27 cellular contexts compared by ENCODE assay signal in the genomic region with DNA sequence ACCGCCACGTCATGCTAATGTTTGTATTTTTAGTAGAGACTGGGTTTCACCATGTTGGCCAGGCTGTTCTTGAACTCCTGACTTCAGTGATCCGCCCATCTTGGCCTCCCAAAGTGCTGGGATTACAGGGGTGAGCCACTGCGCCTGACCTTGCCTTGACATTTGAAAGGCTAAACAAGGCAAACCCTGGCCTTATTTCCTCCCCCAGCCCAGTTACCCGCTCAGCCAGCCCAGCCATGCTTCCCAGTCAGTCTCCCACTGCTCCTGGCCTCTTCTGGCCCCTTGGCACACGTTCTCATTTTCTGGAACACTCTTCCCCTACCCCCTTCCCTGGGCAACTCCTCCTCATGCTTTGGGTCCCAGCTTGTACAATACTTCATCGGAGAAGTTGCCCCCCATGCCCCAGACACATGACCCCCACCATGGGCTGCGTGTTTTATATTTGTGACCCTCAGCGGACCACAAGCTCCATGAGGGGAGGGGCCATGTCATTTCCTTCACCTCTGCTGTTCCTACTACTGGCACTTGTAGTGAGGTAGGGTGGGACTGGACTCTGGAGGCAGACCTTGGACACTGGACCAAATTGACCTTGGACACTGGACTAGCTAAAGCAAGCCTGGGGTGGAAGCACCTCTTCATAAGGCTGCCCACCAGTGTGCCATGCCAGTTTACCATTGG.
A peak's percentile ranks its signal among the peaks of the same experiment; 100 is the strongest.
DNase-seq lines count a peak whose midpoint lies in the region; ATAC-seq, FAIRE-seq and TF ChIP-seq lines count a peak whose summit lies in the region.
"Had no signal": no experiment of that assay in that cellular context is flagged by ENCODE, and none has a peak within 500 bp of the region (broad histone marks: within the 10 kb centered on the region; RNA-seq: fewer than 3 reads in every experiment).

No MANE protein-coding gene starts in this region.

- H3K4me1 Mint-ChIP-seq in natural killer cell = peaks cover 22 to 28% of the 10 kb centered on the region in 2 donors
- peaks cover 23 to 25% of the 10 kb centered on the region in 2 donors for H3K4me1 Mint-ChIP-seq in natural killer cell treated with Interleukin-12 subunit alpha and Interleukin-12 subunit beta and Interleukin-15 and Interleukin-18, amount 100 ng/mL, for 72 hours (ENCODE audit: low read depth in 2 of 2)
- peaks cover 16% of the 10 kb centered on the region for H3K4me1 Mint-ChIP-seq in endodermal cell
- H3K4me1 Mint-ChIP-seq in osteocyte (ENCODE audit: unreplicated experiment) = peaks cover 33% of the 10 kb centered on the region

- H3K4me1 ChIP-seq in endodermal cell (ENCODE audit: control insufficient read depth, insufficient read depth, low read length) = no peaks in the 10 kb centered on the region
- H3K4me1 ChIP-seq: SJCRH30 had no signal

- H3K36me3 ChIP-seq in endodermal cell (ENCODE audit: control insufficient read depth, insufficient read depth, low read length) = no peaks in the 10 kb centered on the region
- H3K36me3 ChIP-seq: SJCRH30 had no signal

- no peaks in the 10 kb centered on the region for H3K9me3 ChIP-seq in endodermal cell (ENCODE audit: control insufficient read depth, low read length)
- H3K9me3 ChIP-seq: SJCRH30 had no signal

- ATAC-seq in natural killer cell (no peak), HG02852 (IDR thresholded peaks at IDR 0.05; ENCODE audit: unreplicated experiment) (no peak)
- no peak for ATAC-seq in natural killer cell treated with Interleukin-12 subunit alpha and Interleukin-12 subunit beta and Interleukin-15 and Interleukin-18, amount 100 ng/mL, for 72 hours
- ATAC-seq: stimulated activated naive CD8-positive, alpha-beta T cell treated with anti-CD3 and anti-CD28 coated beads, Interleukin-15, Interleukin-2, amounts not matched to agents 100 U/mL and 50 U/mL, for 24 hours had no signal

- H3K9me3 Mint-ChIP-seq in natural killer cell (no peaks in the 10 kb centered on the region), endodermal cell (no peaks in the 10 kb centered on the region), osteocyte (ENCODE audit: unreplicated experiment) (no peaks in the 10 kb centered on the region)
- H3K9me3 Mint-ChIP-seq in natural killer cell treated with Interleukin-12 subunit alpha and Interleukin-12 subunit beta and Interleukin-15 and Interleukin-18, amount 100 ng/mL, for 72 hours = no peaks in the 10 kb centered on the region

- 88 to 96% methylated on average over 9 of the region's 9 CpGs for WGBS in endodermal cell (ENCODE audit: insufficient coverage in 1 of 2, insufficient read length in 1 of 2), 2 experiments

- no peaks in the 10 kb centered on the region for H3K36me3 Mint-ChIP-seq in natural killer cell
- H3K36me3 Mint-ChIP-seq in natural killer cell treated with Interleukin-12 subunit alpha and Interleukin-12 subunit beta and Interleukin-15 and Interleukin-18, amount 100 ng/mL, for 72 hours = no peaks in the 10 kb centered on the region
- H3K36me3 Mint-ChIP-seq in endodermal cell (ENCODE audit: low read depth) = no peaks in the 10 kb centered on the region
- H3K36me3 Mint-ChIP-seq in osteocyte (ENCODE audit: unreplicated experiment) = no peaks in the 10 kb centered on the region

- H3K27me3 Mint-ChIP-seq in natural killer cell (ENCODE audit: low read depth in 2 of 2) (peaks cover 12 to 17% of the 10 kb centered on the region in 2 donors), endodermal cell (ENCODE audit: insufficient read depth) (peaks cover 13% of the 10 kb centered on the region), osteocyte (ENCODE audit: unreplicated experiment) (peaks cover 5% of the 10 kb centered on the region)
- H3K27me3 Mint-ChIP-seq in natural killer cell treated with Interleukin-12 subunit alpha and Interleukin-12 subunit beta and Interleukin-15 and Interleukin-18, amount 100 ng/mL, for 72 hours = peaks cover 0 to 22% of the 10 kb centered on the region in 2 donors

- no peak overlapping the region for H3K27ac ChIP-seq in endodermal cell (ENCODE audit: low read depth, low read length)
- H3K27ac ChIP-seq: SJCRH30, VCaP had no signal

- H3K4me3 Mint-ChIP-seq in natural killer cell (peak overlapping the region; percentile 84), endodermal cell (no peak overlapping the region), osteocyte (ENCODE audit: unreplicated experiment) (no peak overlapping the region)
- H3K4me3 Mint-ChIP-seq in natural killer cell treated with Interleukin-12 subunit alpha and Interleukin-12 subunit beta and Interleukin-15 and Interleukin-18, amount 100 ng/mL, for 72 hours = no peak overlapping the region

- no peak overlapping the region for H3K4me3 ChIP-seq in endodermal cell (ENCODE audit: low read length)
- H3K4me3 ChIP-seq: SJCRH30, smooth muscle cell had no signal

- intact Hi-C loops in natural killer cell (cut with micrococcal nuclease) = no loop called here

- TF ChIP-seq CTCF in natural killer cell (IDR thresholded peaks at IDR 0.05) = no peak
- TF ChIP-seq CTCF in endodermal cell (conservative IDR thresholded peaks at IDR 0.05) = no peak
- no peak for TF ChIP-seq CTCF in osteocyte (IDR thresholded peaks at IDR 0.05)

- no peaks in the 10 kb centered on the region for H3K27me3 ChIP-seq in endodermal cell (ENCODE audit: control insufficient read depth, insufficient read depth, low read length, poor library complexity, severe bottlenecking)

- no peak for FAIRE-seq in GM19239 (lab: Jason Lieb, UNC)
- FAIRE-seq: D721Med, endometrium, GM12891, H1, keratinocyte, RCC 7860 had no signal

- no peak for DNase-seq in natural killer cell
- no peak for DNase-seq in natural killer cell treated with Interleukin-12 subunit alpha and Interleukin-12 subunit beta and Interleukin-15 and Interleukin-18, amount 100 ng/mL, for 72 hours (ENCODE audit: low spot score)
- DNase-seq in endodermal cell = peak; percentile 5
- DNase-seq in osteocyte (ENCODE audit: extremely low spot score, unreplicated experiment) = no peak
- DNase-seq in GM19239 (ENCODE audit: insufficient read length, low spot score) = no peak
- DNase-seq in HT-29 (ENCODE audit: low spot score) = no peak
- DNase-seq in NK-92 treated with Interleukin-12 subunit alpha and Interleukin-12 subunit beta, amount 100 ng/mL, for 24 hours (lab: John Stamatoyannopoulos, UW) = no peak
- DNase-seq: activated CD4-positive, alpha-beta T cell treated with anti-CD3 and anti-CD28 coated beads, Interleukin-2, amount 50 U/mL, for 4 hours; amygdala; cortex of kidney; KBM-7; MM.1S; NCI-H1436; NCI-H2107; NCI-H510A treated with DMSO at 0.1 percent for 48 hours; SJCRH30; stimulated activated CD4-positive, alpha-beta T cell treated with anti-CD3 and anti-CD28 coated beads, Interleukin-4, amount 100 ng/mL, for 1 hour; stimulated activated naive CD8-positive, alpha-beta T cell treated with anti-CD3 and anti-CD28 coated beads, Interleukin-15, Interleukin-2, amounts not matched to agents 100 U/mL and 50 U/mL, for 24 hours had no signal

- H3K9ac ChIP-seq in endodermal cell (ENCODE audit: extremely low read depth, low read length, poor library complexity, severe bottlenecking) = no peak overlapping the region

- H3K27ac Mint-ChIP-seq in natural killer cell (peak overlapping the region in 1 of 2 donors; percentile 80), endodermal cell (no peak overlapping the region), osteocyte (ENCODE audit: unreplicated experiment) (peak overlapping the region; percentile 3)
- peak overlapping the region in 1 of 2 donors; percentile 51 for H3K27ac Mint-ChIP-seq in natural killer cell treated with Interleukin-12 subunit alpha and Interleukin-12 subunit beta and Interleukin-15 and Interleukin-18, amount 100 ng/mL, for 72 hours
